Comparison of ENCODE assay signal across 23 cellular contexts in the genomic region with DNA sequence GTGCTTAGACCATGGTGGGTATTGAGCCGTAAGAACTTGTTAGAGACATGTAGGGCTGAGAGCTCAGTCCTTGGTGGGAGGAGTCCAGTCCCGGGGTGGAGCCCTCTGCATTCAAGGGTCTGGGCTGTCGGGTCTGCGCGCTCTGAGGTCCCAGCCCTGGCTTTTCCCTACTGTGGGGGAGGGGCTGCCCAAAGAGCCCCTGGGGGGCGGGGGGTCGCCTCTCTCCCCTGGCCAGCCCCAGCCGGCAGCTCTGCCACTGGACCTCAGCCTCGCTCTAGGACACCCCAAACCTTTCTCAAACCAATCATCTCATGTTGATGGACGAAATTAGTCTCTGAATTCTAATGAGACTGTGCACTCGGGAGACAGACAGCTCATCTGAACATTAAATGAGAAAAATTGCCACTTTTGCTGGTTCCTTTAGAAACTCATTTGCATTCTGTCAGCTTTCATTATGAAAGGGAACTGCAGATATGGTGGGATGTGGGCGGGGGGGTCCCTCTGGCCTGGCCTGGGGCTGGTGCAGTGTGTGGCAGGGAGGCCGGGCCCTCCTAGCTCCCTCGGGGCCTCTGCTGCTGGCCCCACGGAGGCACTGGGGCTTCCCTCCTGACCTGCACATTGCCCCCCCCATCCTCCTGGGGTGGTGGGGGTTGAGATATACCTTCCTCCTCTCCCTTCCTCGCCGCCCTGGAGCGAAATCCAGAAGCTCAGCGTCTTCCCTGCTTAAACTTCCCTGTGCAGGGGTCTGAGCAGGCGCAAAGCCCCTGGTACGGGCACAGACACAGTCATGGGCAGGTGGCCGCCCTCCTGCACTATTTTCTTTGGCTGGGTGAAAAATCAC.
DNase-seq lines count a peak whose midpoint lies in the region; ATAC-seq and TF ChIP-seq lines count a peak whose summit lies in the region.
"Had no signal": no experiment of that assay in that cellular context is flagged by ENCODE, and none has a peak within 500 bp of the region (broad histone marks: within the 10 kb centered on the region; RNA-seq: fewer than 3 reads in every experiment).

No MANE protein-coding gene starts in this region.

- no peaks in the 10 kb centered on the region for H3K36me3 Mint-ChIP-seq in stimulated activated naive B cell treated with anti-CD40 and anti-IgM and Interleukin-4, amounts not matched to agents 10 μg/mL and 1 μg/mL and 100 μg/mL, for 72 hours
- H3K36me3 Mint-ChIP-seq: CD8-positive, alpha-beta T cell had no signal

- H2AK5ac ChIP-seq in neuronal stem cell (ENCODE audit: low read depth, low read length) = peak overlapping the region; percentile 59

- H3K27ac ChIP-seq in Peyer's patch (no peak overlapping the region), neuronal stem cell (replicated peaks; ENCODE audit: low read length) (no peak overlapping the region), left ventricle myocardium inferior (replicated peaks) (no peak overlapping the region)
- H3K27ac ChIP-seq: C4-2B had no signal

- H3K36me3 ChIP-seq in H7 (replicated peaks; ENCODE audit: control insufficient read depth, insufficient read depth, low read length) (no peaks in the 10 kb centered on the region), Peyer's patch (no peaks in the 10 kb centered on the region), neuronal stem cell (replicated peaks in 1 of 2; ENCODE audit: control insufficient read depth in 2 of 2, insufficient read depth in 2 of 2, low read length in 2 of 2) (no peaks in the 10 kb centered on the region), left ventricle myocardium inferior (no peaks in the 10 kb centered on the region)
- H3K36me3 ChIP-seq: MG63 had no signal

- H3K27me3 Mint-ChIP-seq in stimulated activated naive B cell treated with anti-CD40 and anti-IgM and Interleukin-4, amounts not matched to agents 10 μg/mL and 1 μg/mL and 100 μg/mL, for 72 hours = peaks cover 19 to 21% of the 10 kb centered on the region in 2 donors
- H3K27me3 Mint-ChIP-seq: B cell had no signal

- H3K9me3 ChIP-seq in Peyer's patch = no peaks in the 10 kb centered on the region
- no peaks in the 10 kb centered on the region for H3K9me3 ChIP-seq in neuronal stem cell (replicated peaks in 1 of 2; ENCODE audit: control insufficient read depth in 2 of 2, insufficient read depth in 1 of 2, low read depth in 1 of 2, low read length in 2 of 2)
- no peaks in the 10 kb centered on the region for H3K9me3 ChIP-seq in left ventricle myocardium inferior (replicated peaks)
- H3K9me3 ChIP-seq: Caco-2, MG63 had no signal

- H3K4me3 Mint-ChIP-seq in stimulated activated naive B cell treated with anti-CD40 and anti-IgM and Interleukin-4, amounts not matched to agents 10 μg/mL and 1 μg/mL and 100 μg/mL, for 72 hours = no peak overlapping the region
- H3K4me3 Mint-ChIP-seq: B cell; CD8-positive, alpha-beta T cell had no signal

- H3K14ac ChIP-seq in neuronal stem cell (ENCODE audit: low read length) = no peak overlapping the region

- H3K23ac ChIP-seq in neuronal stem cell (ENCODE audit: low read depth, low read length, poor library complexity) = no peak overlapping the region

- no peak overlapping the region for H4K91ac ChIP-seq in neuronal stem cell (ENCODE audit: low read depth, low read length, poor library complexity)

- DNase-seq in H7 (peak; percentile 50), Peyer's patch (peak in 2 of 3 donors; percentile 24 to 26), neuronal stem cell (ENCODE audit: low spot score) (no peak), left ventricle myocardium inferior (no peak), T1000 (lab: John Stamatoyannopoulos, UW) (no peak), A172 (ENCODE audit: low spot score) (no peak)
- no peak for DNase-seq in stimulated activated naive B cell treated with anti-CD40 and anti-IgM and Interleukin-4, amounts not matched to agents 10 μg/mL and 1 μg/mL and 100 μg/mL, for 72 hours
- DNase-seq: CD8-positive, alpha-beta T cell; GOT3; KBM-7; MG63; NCI-H1105 treated with DMSO at 0.1 percent for 48 hours; NCI-H146; NCI-H1930; NCI-H2107; NCI-H510A; NCI-H69; SHP77 treated with DMSO at 0.1 percent for 48 hours had no signal

- no peak for TF ChIP-seq CTCF in Peyer's patch (IDR thresholded peaks at IDR 0.05)
- no peak for TF ChIP-seq CTCF in left ventricle myocardium inferior (IDR thresholded peaks at IDR 0.05; ENCODE audit: borderline replicate concordance)

- no peak overlapping the region for H2AFZ ChIP-seq in neuronal stem cell (ENCODE audit: low read length)

- H3K9ac ChIP-seq in neuronal stem cell (ENCODE audit: low read depth, low read length, poor library complexity) = peak overlapping the region; percentile 51

- peak overlapping the region; percentile 62 for H2BK5ac ChIP-seq in neuronal stem cell (ENCODE audit: low read length)

- H2BK15ac ChIP-seq in neuronal stem cell (ENCODE audit: low read length) = no peak overlapping the region

- no peak overlapping the region for H4K8ac ChIP-seq in neuronal stem cell (ENCODE audit: low read depth, low read length)

- no peak overlapping the region for H3K4me2 ChIP-seq in neuronal stem cell (ENCODE audit: insufficient read depth, low read length, poor library complexity, severe bottlenecking)

- intact Hi-C loops in left ventricle myocardium inferior (cut with micrococcal nuclease) = no loop called here

- H3K27me3 ChIP-seq in H7 (ENCODE audit: control insufficient read depth, insufficient read depth, low read length) = no peaks in the 10 kb centered on the region
- no peaks in the 10 kb centered on the region for H3K27me3 ChIP-seq in Peyer's patch
- H3K27me3 ChIP-seq in neuronal stem cell (ENCODE audit: control insufficient read depth in 3 of 3, insufficient read depth in 3 of 3, low read depth in 1 of 3, low read length in 3 of 3) = peaks cover 0 to 3% (median 0%) of the 10 kb centered on the region in 3 experiments
- peaks cover 76% of the 10 kb centered on the region for H3K27me3 ChIP-seq in left ventricle myocardium inferior (ENCODE audit: low read depth)
- H3K27me3 ChIP-seq: MG63 had no signal

- peaks cover 0 to 2% of the 10 kb centered on the region in 2 donors for H3K4me1 Mint-ChIP-seq in stimulated activated naive B cell treated with anti-CD40 and anti-IgM and Interleukin-4, amounts not matched to agents 10 μg/mL and 1 μg/mL and 100 μg/mL, for 72 hours
- H3K4me1 Mint-ChIP-seq: B cell had no signal

- H3K18ac ChIP-seq in neuronal stem cell (ENCODE audit: low read length) = peak overlapping the region; percentile 67

- H3K4me1 ChIP-seq in Peyer's patch (no peaks in the 10 kb centered on the region), neuronal stem cell (ENCODE audit: control insufficient read depth in 2 of 2, insufficient read depth in 1 of 2, low read depth in 1 of 2, low read length in 2 of 2) (peaks cover 0 to 7% of the 10 kb centered on the region in 2 donors), left ventricle myocardium inferior (no peaks in the 10 kb centered on the region)
- H3K4me1 ChIP-seq: Caco-2 had no signal

- H3K9me3 Mint-ChIP-seq in stimulated activated naive B cell treated with anti-CD40 and anti-IgM and Interleukin-4, amounts not matched to agents 10 μg/mL and 1 μg/mL and 100 μg/mL, for 72 hours = no peaks in the 10 kb centered on the region
- H3K9me3 Mint-ChIP-seq: CD8-positive, alpha-beta T cell had no signal

- peak overlapping the region; percentile 10 for H2BK12ac ChIP-seq in neuronal stem cell (ENCODE audit: low read length)

- H3K79me1 ChIP-seq in neuronal stem cell (ENCODE audit: low read depth, low read length) = no peaks in the 10 kb centered on the region

- H3K27ac Mint-ChIP-seq in stimulated activated naive B cell treated with anti-CD40 and anti-IgM and Interleukin-4, amounts not matched to agents 10 μg/mL and 1 μg/mL and 100 μg/mL, for 72 hours = no peak overlapping the region
- H3K27ac Mint-ChIP-seq: B cell; CD8-positive, alpha-beta T cell had no signal

- no peak overlapping the region for H3K4me3 ChIP-seq in H7 (ENCODE audit: insufficient read depth, low read depth, low read length)
- no peak overlapping the region for H3K4me3 ChIP-seq in Peyer's patch
- no peak overlapping the region for H3K4me3 ChIP-seq in neuronal stem cell (ENCODE audit: low read length in 2 of 2)
- H3K4me3 ChIP-seq in left ventricle myocardium inferior = no peak overlapping the region
- H3K4me3 ChIP-seq: MG63 had no signal

- no peak overlapping the region for H3K4ac ChIP-seq in neuronal stem cell (ENCODE audit: low read length)

- no peak overlapping the region for H2BK120ac ChIP-seq in neuronal stem cell (ENCODE audit: low read depth, low read length)

- ATAC-seq in stimulated activated naive B cell treated with anti-CD40 and anti-IgM and Interleukin-4, amounts not matched to agents 10 μg/mL and 1 μg/mL and 100 μg/mL, for 72 hours (replicated peaks) = peak; percentile 33 to 71
- ATAC-seq: CD8-positive, alpha-beta T cell; HCT116; Panc1 had no signal

- no CpG with 5 or more reads among the region's 22 CpGs for WGBS in neuronal stem cell (ENCODE audit: extremely low coverage in 2 of 2, insufficient read length in 2 of 2, insufficient replicate concordance in 1 of 2), 2 donors

- no peak for TF ChIP-seq POLR2A in Peyer's patch (IDR thresholded peaks at IDR 0.05)

Comparison
In these comparisons a context has a peak if more than half of its experiments do, and no peak if none do; other contexts are left out.
1. DNase-seq: peak in H7 (single experiment) and Peyer's patch (2 of 3); none in neuronal stem cell (single experiment), stimulated activated naive B cell treated with anti-CD40 and anti-IgM and Interleukin-4, amounts not matched to agents 10 μg/mL and 1 μg/mL and 100 μg/mL, for 72 hours (single experiment), left ventricle myocardium inferior (single experiment), T1000 (single experiment) and A172 (single experiment).